Comparison of ENCODE assay signal across 8 cellular contexts in genomic region chr19:48965033-48965805, GRCh38. TPM values are rescaled to one million over a fixed set of nuclear protein-coding genes. Genes with fewer than 3 reads are reported as not detected.
DNase-seq lines count a peak whose midpoint lies in the region; ATAC-seq and TF ChIP-seq lines count a peak whose summit lies in the region.

Gene FTL, plus strand, starts transcription at chr19:48965309. Its CDS starts 199 bp downstream, at chr19:48965508.

- peak in 3 of 11 experiments; percentile 9 to 17 (median 10) for TF ChIP-seq CTCF in spleen (IDR thresholded peaks at IDR 0.05 in 8 of 11, conservative IDR thresholded peaks at IDR 0.05 in 3 of 11)

- DNase-seq in AG08395 (ENCODE audit: low spot score) (peak; percentile 97), NCI-H345 (lab: John Stamatoyannopoulos, UW) (peak; percentile 93), caudate nucleus (lab: John Stamatoyannopoulos, UW) (peak; percentile 54 to 99 (median 96)), inferior parietal cortex (ENCODE audit: extremely low spot score) (peak; percentile 96), spleen (peak; percentile 99)
- peak; percentile 83 to 88 (median 84) for DNase-seq in activated CD4-positive, CD25-positive, alpha-beta regulatory T cell (lab: John Stamatoyannopoulos, UW)

- 0 to 1% (median 0%) methylated on average over 30 to 52 of the region's 52 CpGs for WGBS in spleen, 5 donors

- H3K4me1 ChIP-seq in spleen = peaks cover 35 to 90% (median 75%) of the 10 kb centered on the region in 6 donors

- H3K36me3 ChIP-seq in spleen = peaks cover 3 to 62% (median 37%) of the 10 kb centered on the region in 6 donors

- intact Hi-C loops in spleen (cut with DNase I; ENCODE audit: low total_unique reads) = loop anchor here (10.0 kb wide), 1 partner anchor 90 kb away; the partner anchor contains the start of gene PPP1R15A

- H3K4me3 ChIP-seq in spleen = peak within 1 kb of the TSS; percentile 74 to 99 (median 92)

- H3K27me3 ChIP-seq in spleen (replicated peaks in 1 of 7) = no peaks in the 10 kb centered on the region

- TF ChIP-seq POLR2A in spleen (IDR thresholded peaks at IDR 0.05) = peak; percentile 99 to 100 (median 99)

- ATAC-seq in GM18909 (IDR thresholded peaks at IDR 0.05; ENCODE audit: poor library complexity, unreplicated experiment) (peak; percentile 58), HG03196 (IDR thresholded peaks at IDR 0.05; ENCODE audit: unreplicated experiment) (peak; percentile 59)

- H3K27ac ChIP-seq in caudate nucleus (ENCODE audit: low read depth, low read length) (peak within 1 kb of the TSS; percentile 99), spleen (peak within 1 kb of the TSS; percentile 81 to 98 (median 97))

- no peaks in the 10 kb centered on the region for H3K9me3 ChIP-seq in spleen

RNA-seq across cellular contexts. Expression of gene FTL, which starts in this region (rescaled TPM):
- over 10,000 TPM in 2 of 7 donors, 1,000 to 10,000 TPM in 5; 4,960 to 10,995 (median 6,703) TPM for total RNA-seq in spleen
- polyA plus RNA-seq in spleen = over 10,000 TPM in 1 of 3 donors, 1,000 to 10,000 TPM in 2; 5,646 to 14,078 (median 8,665) TPM

Comparison
In these comparisons a context has a peak if more than half of its experiments do, and no peak if none do; other contexts are left out.
1. Peak in every context shown above with its lines: DNase-seq, ATAC-seq, H3K4me3 ChIP-seq and H3K27ac ChIP-seq.